8 cellular contexts compared by ENCODE assay signal in genomic region chr2:101696272-101697123, GRCh38. TPM values are rescaled to one million over a fixed set of nuclear protein-coding genes. Genes with fewer than 3 reads are reported as not detected.
DNase-seq lines count a peak whose midpoint lies in the region; ATAC-seq and TF ChIP-seq lines count a peak whose summit lies in the region.

No MANE protein-coding gene starts in this region.

- H3K36me3 Mint-ChIP-seq in T-helper 1 cell treated with Interleukin-12 subunit alpha and Interleukin-12 subunit beta and Interleukin-4 antibody, amounts not matched to agents 30 μg/mL and 1 μg/mL, for 36 hours (ENCODE audit: low read depth): peaks cover 8% of the 10 kb centered on the region
- H3K36me3 Mint-ChIP-seq in naive thymus-derived CD4-positive, alpha-beta T cell: peaks cover 0 to 10% (median 0%) of the 10 kb centered on the region in 5 donors

- H3K4me1 ChIP-seq in SJSA1 (replicated peaks): peaks cover 13% of the 10 kb centered on the region
- peaks cover 19 to 23% of the 10 kb centered on the region in 2 donors for H3K4me1 ChIP-seq in naive thymus-derived CD4-positive, alpha-beta T cell (ENCODE audit: control insufficient read depth in 2 of 2, insufficient read depth in 2 of 2, low read length in 2 of 2)

- H3K9me3 ChIP-seq in SJSA1 (replicated peaks): no peaks in the 10 kb centered on the region
- no peaks in the 10 kb centered on the region for H3K9me3 ChIP-seq in naive thymus-derived CD4-positive, alpha-beta T cell (ENCODE audit: control insufficient read depth in 2 of 3, low read length in 3 of 3)

- intact Hi-C loops in naive thymus-derived CD4-positive, alpha-beta T cell (cut with micrococcal nuclease): loop anchor here (1.0 to 10.0 kb wide), 14 partner anchors 36 to 694 kb away; partner anchors contain the start of genes RNF149 (in 2 of the 2), RPL31 (in 2 of the 2), CNOT11 (in 1 of the 2) and RFX8 (in 1 of the 2)

- peaks cover 7% of the 10 kb centered on the region; the same call in 1 of the 2 replicates for H3K36me3 ChIP-seq in SJSA1
- no peaks in the 10 kb centered on the region for H3K36me3 ChIP-seq in naive thymus-derived CD4-positive, alpha-beta T cell (ENCODE audit: control insufficient read depth in 2 of 3, insufficient read depth in 3 of 3, low read length in 3 of 3)

- no peaks in the 10 kb centered on the region for H3K27me3 ChIP-seq in SJSA1 (replicated peaks)
- no peaks in the 10 kb centered on the region for H3K27me3 ChIP-seq in naive thymus-derived CD4-positive, alpha-beta T cell (ENCODE audit: control insufficient read depth in 2 of 2, insufficient read depth in 2 of 2, low read length in 2 of 2)

- CTCF ChIA-PET in naive thymus-derived CD4-positive, alpha-beta T cell (lab: Charles Lee): interaction anchor here (0.7 to 1.3 kb wide), 2 partner anchors 21 to 105 kb away, joined by 3 to 8 read pairs; no protein-coding TSS in a partner anchor

- no peak for ATAC-seq in naive thymus-derived CD4-positive, alpha-beta T cell
- ATAC-seq in HG03571 (IDR thresholded peaks at IDR 0.05; ENCODE audit: unreplicated experiment) (no peak), HG02970 (IDR thresholded peaks at IDR 0.05; ENCODE audit: low FRiP score, unreplicated experiment) (no peak)

- H3K4me1 Mint-ChIP-seq in T-helper 1 cell treated with Interleukin-12 subunit alpha and Interleukin-12 subunit beta and Interleukin-4 antibody, amounts not matched to agents 30 μg/mL and 1 μg/mL, for 36 hours (ENCODE audit: low read depth): peaks cover 30% of the 10 kb centered on the region
- peaks cover 16 to 41% (median 32%) of the 10 kb centered on the region in 7 donors for H3K4me1 Mint-ChIP-seq in naive thymus-derived CD4-positive, alpha-beta T cell

- POLR2A ChIA-PET in naive thymus-derived CD4-positive, alpha-beta T cell (lab: Charles Lee): interaction anchor here (0.6 to 2.5 kb wide), 15 partner anchors 8 to 349 kb away, joined by 3 to 25 read pairs (median 4); partner anchors contain the start of gene RFX8

- peaks cover 4% of the 10 kb centered on the region for H3K9me3 Mint-ChIP-seq in T-helper 1 cell treated with Interleukin-12 subunit alpha and Interleukin-12 subunit beta and Interleukin-4 antibody, amounts not matched to agents 30 μg/mL and 1 μg/mL, for 36 hours
- H3K9me3 Mint-ChIP-seq in naive thymus-derived CD4-positive, alpha-beta T cell: peaks cover 0 to 8% (median 0%) of the 10 kb centered on the region in 11 donors

- TF ChIP-seq CTCF in epithelial cell of proximal tubule (conservative IDR thresholded peaks at IDR 0.05; ENCODE audit: low read depth, low read length): no peak

- DNase-seq in T-helper 1 cell: no peak
- no peak for DNase-seq in SJSA1 (ENCODE audit: low read depth in 1 of 2, low spot score in 2 of 2)
- no peak for DNase-seq in epithelial cell of proximal tubule (ENCODE audit: low read depth)
- DNase-seq in naive thymus-derived CD4-positive, alpha-beta T cell: peak in 6 of 9 donors; percentile 28 to 42 (median 36)
- no peak for DNase-seq in GDM1 (lab: John Stamatoyannopoulos, UW)

- peak overlapping the region; percentile 81 for H3K27ac ChIP-seq in SJSA1
- H3K27ac ChIP-seq in naive thymus-derived CD4-positive, alpha-beta T cell (ENCODE audit: low read depth, low read length): peak overlapping the region; percentile 73

- peak overlapping the region; percentile 90 for H3K27ac Mint-ChIP-seq in T-helper 1 cell treated with Interleukin-12 subunit alpha and Interleukin-12 subunit beta and Interleukin-4 antibody, amounts not matched to agents 30 μg/mL and 1 μg/mL, for 36 hours
- H3K27ac Mint-ChIP-seq in naive thymus-derived CD4-positive, alpha-beta T cell: peak overlapping the region; percentile 88 to 98 (median 93)

- peak overlapping the region; percentile 70 for H3K4me3 ChIP-seq in SJSA1
- H3K4me3 ChIP-seq in epithelial cell of proximal tubule (ENCODE audit: low read depth, low read length): peak overlapping the region; percentile 84
- H3K4me3 ChIP-seq in naive thymus-derived CD4-positive, alpha-beta T cell (ENCODE audit: low read length): peak overlapping the region; percentile 61

- H3K4me3 Mint-ChIP-seq in T-helper 1 cell treated with Interleukin-12 subunit alpha and Interleukin-12 subunit beta and Interleukin-4 antibody, amounts not matched to agents 30 μg/mL and 1 μg/mL, for 36 hours: peak overlapping the region; percentile 88
- peak overlapping the region in 6 of 10 donors; percentile 82 to 98 (median 96) for H3K4me3 Mint-ChIP-seq in naive thymus-derived CD4-positive, alpha-beta T cell

- no peaks in the 10 kb centered on the region for H3K27me3 Mint-ChIP-seq in T-helper 1 cell treated with Interleukin-12 subunit alpha and Interleukin-12 subunit beta and Interleukin-4 antibody, amounts not matched to agents 30 μg/mL and 1 μg/mL, for 36 hours (ENCODE audit: low read depth)
- H3K27me3 Mint-ChIP-seq in naive thymus-derived CD4-positive, alpha-beta T cell: peaks cover 0 to 2% (median 0%) of the 10 kb centered on the region in 5 donors

RNA-seq across cellular contexts. Expression of gene MAP4K4, which starts 1.0 kb away (rescaled TPM):
- 63.9 and 83.1 TPM in 2 replicates for total RNA-seq in SJSA1 (2014; rRNA removed; shearing (Covaris generic))
- 84.3 and 115 TPM in 2 replicates for total RNA-seq in epithelial cell of proximal tubule
- total RNA-seq in naive thymus-derived CD4-positive, alpha-beta T cell: 100 to 1,000 TPM; 104 to 138 (median 128) TPM
- 10 to 100 TPM; 13.6 to 14.2 TPM for polyA plus RNA-seq in naive thymus-derived CD4-positive, alpha-beta T cell

Comparison
In these comparisons a context has a peak if more than half of its experiments do, and no peak if none do; other contexts are left out.
1. DNase-seq: peak in naive thymus-derived CD4-positive, alpha-beta T cell (6 of 9); none in T-helper 1 cell (0 of 5), SJSA1 (0 of 2), epithelial cell of proximal tubule (single experiment) and GDM1 (single experiment).
2. Peak in every context shown above with its lines, with median percentiles within 50 percentile points of each other: H3K4me3 ChIP-seq.